Comparison of ENCODE assay signal across 8 cellular contexts in genomic region chr4:159077702-159078495, GRCh38. TPM values are rescaled to one million over a fixed set of nuclear protein-coding genes. Genes with fewer than 3 reads are reported as not detected.
DNase-seq lines count a peak whose midpoint lies in the region; ATAC-seq, FAIRE-seq and TF ChIP-seq lines count a peak whose summit lies in the region.

No MANE protein-coding gene starts in this region.

- no peaks in the 10 kb centered on the region for H3K9me3 Mint-ChIP-seq in activated naive CD4-positive, alpha-beta T cell treated with anti-CD3 and anti-CD28 coated beads, Interleukin-2, amount 10 ng/mL, durations not matched to agents 7 days and 5 days
- H3K9me3 Mint-ChIP-seq in T-cell = peaks cover 0 to 4% (median 0%) of the 10 kb centered on the region in 3 donors

- no peak for FAIRE-seq in D721Med (lab: Jason Lieb, UNC)

- no peak for TF ChIP-seq CTCF in D721Med (IDR thresholded peaks at IDR 0.05; ENCODE audit: insufficient read depth, missing control alignments)

- ATAC-seq in HG03095 (IDR thresholded peaks at IDR 0.05; ENCODE audit: unreplicated experiment) (peak; percentile 96), T-cell (replicated peaks in 1 of 4) (peak; percentile 37 to 66 (median 51))

- H3K4me3 Mint-ChIP-seq in activated naive CD4-positive, alpha-beta T cell treated with anti-CD3 and anti-CD28 coated beads, Interleukin-2, amount 10 ng/mL, durations not matched to agents 7 days and 5 days = peak overlapping the region; percentile 38
- peak overlapping the region; percentile 54 to 62 (median 60) for H3K4me3 Mint-ChIP-seq in T-cell

- CTCF ChIA-PET in activated naive CD4-positive, alpha-beta T cell treated with anti-CD3 and anti-CD28 coated beads, Interleukin-2, amount 10 ng/mL, durations not matched to agents 7 days and 5 days (lab: Charles Lee) = no interaction called here
- CTCF ChIA-PET in T-cell (lab: Charles Lee) = no interaction called here

- H3K27ac Mint-ChIP-seq in activated naive CD4-positive, alpha-beta T cell treated with anti-CD3 and anti-CD28 coated beads, Interleukin-2, amount 10 ng/mL, durations not matched to agents 7 days and 5 days = peak overlapping the region; percentile 10
- H3K27ac Mint-ChIP-seq in T-cell = peak overlapping the region in 1 of 2 donors; percentile 44

- H3K4me1 Mint-ChIP-seq in activated naive CD4-positive, alpha-beta T cell treated with anti-CD3 and anti-CD28 coated beads, Interleukin-2, amount 10 ng/mL, durations not matched to agents 7 days and 5 days = peaks cover 21% of the 10 kb centered on the region
- peaks cover 11% of the 10 kb centered on the region in 3 donors for H3K4me1 Mint-ChIP-seq in T-cell

- POLR2A ChIA-PET in T-cell (lab: Charles Lee) = no interaction called here

- no peaks in the 10 kb centered on the region for H3K36me3 Mint-ChIP-seq in activated naive CD4-positive, alpha-beta T cell treated with anti-CD3 and anti-CD28 coated beads, Interleukin-2, amount 10 ng/mL, durations not matched to agents 7 days and 5 days
- no peaks in the 10 kb centered on the region for H3K36me3 Mint-ChIP-seq in T-cell

- DNase-seq in activated naive CD4-positive, alpha-beta T cell treated with anti-CD3 and anti-CD28 coated beads, Interleukin-2, amount 10 ng/mL, durations not matched to agents 7 days and 5 days = no peak
- no peak for DNase-seq in activated naive CD4-positive, alpha-beta T cell treated with Interleukin-2 at 50 U/mL for 16 hours
- DNase-seq in T-cell (no peak), renal cortical epithelial cell (ENCODE audit: low read depth) (peak; percentile 45), D721Med (ENCODE audit: insufficient read length, low spot score) (no peak), anterior cingulate cortex (lab: John Stamatoyannopoulos, UW) (no peak)
- no peak for DNase-seq in stimulated activated CD4-positive, alpha-beta T cell treated with anti-CD3 and anti-CD28 coated beads, Interleukin-12 subunit alpha, Interleukin-12 subunit beta, amount 100 ng/mL, for 4 hours

- H3K27me3 Mint-ChIP-seq in activated naive CD4-positive, alpha-beta T cell treated with anti-CD3 and anti-CD28 coated beads, Interleukin-2, amount 10 ng/mL, durations not matched to agents 7 days and 5 days = no peaks in the 10 kb centered on the region
- H3K27me3 Mint-ChIP-seq in T-cell = no peaks in the 10 kb centered on the region

RNA-seq across cellular contexts. Expression of gene RAPGEF2, which starts 25.0 kb away (rescaled TPM):
- total RNA-seq in T-cell (10 to 100 TPM; 16.8 to 28.5 (median 26.4) TPM), renal cortical epithelial cell (42.7 and 66.9 TPM in 2 replicates)
